In genomic region chr10:29353887-29354561, GRCh38 we compare ENCODE assay signal across 19 cellular contexts.
DNase-seq lines count a peak whose midpoint lies in the region; ATAC-seq and TF ChIP-seq lines count a peak whose summit lies in the region.
"Had no signal": no experiment of that assay in that cellular context is flagged by ENCODE, and none has a peak within 500 bp of the region (broad histone marks: within the 10 kb centered on the region; RNA-seq: fewer than 3 reads in every experiment).

No MANE protein-coding gene starts in this region.

- H3K27me3 ChIP-seq in hepatocyte (no peaks in the 10 kb centered on the region), neural progenitor cell (no peaks in the 10 kb centered on the region), tibial artery (no peaks in the 10 kb centered on the region)
- H3K27me3 ChIP-seq: BLaER1 had no signal

- peaks cover 23% of the 10 kb centered on the region for H3K4me1 Mint-ChIP-seq in neural progenitor cell
- peaks cover 2% of the 10 kb centered on the region for H3K4me1 Mint-ChIP-seq in endothelial cell (ENCODE audit: unreplicated experiment)
- H3K4me1 Mint-ChIP-seq: CD4-positive, alpha-beta memory T cell had no signal

- no peaks in the 10 kb centered on the region for H3K9me3 ChIP-seq in hepatocyte (ENCODE audit: low read depth)
- no peaks in the 10 kb centered on the region for H3K9me3 ChIP-seq in neural progenitor cell (ENCODE audit: low read depth)
- no peaks in the 10 kb centered on the region for H3K9me3 ChIP-seq in tibial artery
- H3K9me3 ChIP-seq: BLaER1 had no signal

- H3K36me3 Mint-ChIP-seq in neural progenitor cell (no peaks in the 10 kb centered on the region), endothelial cell (ENCODE audit: low read depth, unreplicated experiment) (no peaks in the 10 kb centered on the region)
- H3K36me3 Mint-ChIP-seq: CD4-positive, alpha-beta memory T cell had no signal

- DNase-seq in NCI-H82 treated with DMSO at 0.1 percent for 48 hours (lab: John Stamatoyannopoulos, UW; ENCODE audit: unreplicated experiment) (peak; percentile 75), hepatocyte (ENCODE audit: low spot score) (no peak), neural progenitor cell (ENCODE audit: low spot score) (peak; percentile 6), tibial artery (no peak), endothelial cell (ENCODE audit: low spot score) (no peak), HK-2 (ENCODE audit: unreplicated experiment) (no peak)
- DNase-seq: Calu3; CD4-positive, alpha-beta memory T cell; DMS53; EL; KBM-7; NCI-H1105 treated with DMSO at 0.1 percent for 48 hours; NCI-H1694 treated with DMSO at 0.1 percent for 48 hours; NCI-H510A; NCI-H748 treated with DMSO at 0.1 percent for 48 hours; RPMI8226; SHP77 treated with DMSO at 0.1 percent for 48 hours had no signal

- ATAC-seq in GM18867 (IDR thresholded peaks at IDR 0.05; ENCODE audit: unreplicated experiment), result no peak

- H3K9ac ChIP-seq in neural progenitor cell, result no peak overlapping the region
- H3K9ac ChIP-seq: BLaER1 had no signal

- no peaks in the 10 kb centered on the region for H3F3A ChIP-seq in neural progenitor cell (ENCODE audit: low read depth)

- H3K27ac ChIP-seq in hepatocyte (peak overlapping the region; percentile 70), neural progenitor cell (no peak overlapping the region), tibial artery (no peak overlapping the region)
- H3K27ac ChIP-seq: BLaER1 had no signal

- H3K4me2 ChIP-seq in hepatocyte, result peak overlapping the region; percentile 20
- H3K4me2 ChIP-seq in neural progenitor cell, result peak overlapping the region; percentile 42
- H3K4me2 ChIP-seq: BLaER1 had no signal

- no peaks in the 10 kb centered on the region for H3K9me2 ChIP-seq in hepatocyte (replicated peaks; ENCODE audit: insufficient read depth)

- no peak overlapping the region for H3K27ac Mint-ChIP-seq in neural progenitor cell
- no peak overlapping the region for H3K27ac Mint-ChIP-seq in endothelial cell (ENCODE audit: unreplicated experiment)
- H3K27ac Mint-ChIP-seq: CD4-positive, alpha-beta memory T cell had no signal

- TF ChIP-seq CTCF in hepatocyte (IDR thresholded peaks at IDR 0.05; ENCODE audit: poor library complexity) (no peak), neural progenitor cell (IDR thresholded peaks at IDR 0.05) (no peak), tibial artery (IDR thresholded peaks at IDR 0.05) (no peak), endothelial cell (IDR thresholded peaks at IDR 0.05; ENCODE audit: unreplicated experiment) (no peak)

- H3K36me3 ChIP-seq in hepatocyte (replicated peaks; ENCODE audit: insufficient read depth, low read depth) (no peaks in the 10 kb centered on the region), neural progenitor cell (no peaks in the 10 kb centered on the region), tibial artery (no peaks in the 10 kb centered on the region)
- H3K36me3 ChIP-seq: BLaER1 had no signal

- H3K4me1 ChIP-seq in hepatocyte (ENCODE audit: insufficient read depth) (peaks cover 11% of the 10 kb centered on the region), neural progenitor cell (peaks cover 4% of the 10 kb centered on the region), tibial artery (peaks cover 0 to 29% (median 4%) of the 10 kb centered on the region in 4 donors)
- H3K4me1 ChIP-seq: BLaER1 had no signal

- H4K20me1 ChIP-seq in hepatocyte (ENCODE audit: insufficient read depth, poor library complexity, severe bottlenecking) (no peaks in the 10 kb centered on the region), neural progenitor cell (ENCODE audit: low read depth) (no peaks in the 10 kb centered on the region)
- H4K20me1 ChIP-seq: BLaER1 had no signal

- H3K4me3 Mint-ChIP-seq in neural progenitor cell, result no peak overlapping the region
- H3K4me3 Mint-ChIP-seq in endothelial cell (ENCODE audit: unreplicated experiment), result no peak overlapping the region
- H3K4me3 Mint-ChIP-seq: CD4-positive, alpha-beta memory T cell had no signal

- H3K79me2 ChIP-seq in hepatocyte (no peaks in the 10 kb centered on the region), neural progenitor cell (ENCODE audit: low read depth) (no peaks in the 10 kb centered on the region)

- intact Hi-C loops in tibial artery (cut with DNase I; ENCODE audit: low total_unique reads), result no loop called here

- H3K9me3 Mint-ChIP-seq in neural progenitor cell, result no peaks in the 10 kb centered on the region
- no peaks in the 10 kb centered on the region for H3K9me3 Mint-ChIP-seq in endothelial cell (ENCODE audit: unreplicated experiment)

- H3K4me3 ChIP-seq in hepatocyte (no peak overlapping the region), neural progenitor cell (no peak overlapping the region), tibial artery (no peak overlapping the region)
- H3K4me3 ChIP-seq: BLaER1 had no signal

- WGBS in hepatocyte (ENCODE audit: low lambda C conversion rate, missing lambda C conversion rate), result 64% methylated on average over 3 of the region's 3 CpGs

- no peak overlapping the region for H2AFZ ChIP-seq in hepatocyte
- no peak overlapping the region for H2AFZ ChIP-seq in neural progenitor cell (replicated peaks)

- H3K27me3 Mint-ChIP-seq in neural progenitor cell (ENCODE audit: insufficient read depth, low read depth) (peaks cover 12% of the 10 kb centered on the region), endothelial cell (ENCODE audit: unreplicated experiment) (peaks cover 6% of the 10 kb centered on the region)
- H3K27me3 Mint-ChIP-seq: CD4-positive, alpha-beta memory T cell had no signal

Comparison
In these comparisons a context has a peak if more than half of its experiments do, and no peak if none do; other contexts are left out.
1. DNase-seq: peak in NCI-H82 treated with DMSO at 0.1 percent for 48 hours (single experiment) and neural progenitor cell (single experiment); none in hepatocyte (single experiment), tibial artery (0 of 2), endothelial cell (single experiment) and HK-2 (single experiment).